19 cellular contexts compared by ENCODE assay signal in genomic region chr17:2693561-2694380, GRCh38. TPM values are rescaled to one million over a fixed set of nuclear protein-coding genes. Genes with fewer than 3 reads are reported as not detected.
DNase-seq lines count a peak whose midpoint lies in the region; ATAC-seq, FAIRE-seq and TF ChIP-seq lines count a peak whose summit lies in the region.
"Had no signal": no experiment of that assay in that cellular context is flagged by ENCODE, and none has a peak within 500 bp of the region (broad histone marks: within the 10 kb centered on the region; RNA-seq: fewer than 3 reads in every experiment).

No MANE protein-coding gene starts in this region.

- peak; percentile 27 for DNase-seq in SK-N-SH
- DNase-seq in foreskin keratinocyte: no peak
- DNase-seq in small intestine: peak; percentile 32
- no peak for DNase-seq in HuH-7.5 (ENCODE audit: low spot score)
- no peak for DNase-seq in gastrocnemius medialis
- DNase-seq: CD4-positive, CD25-positive, alpha-beta regulatory T cell; Kasumi-1; NCI-H1436; NCI-H2227 treated with DMSO at 0.1 percent for 48 hours; occipital lobe; SJCRH30 had no signal

- no peak for TF ChIP-seq POLR2A in gastrocnemius medialis (IDR thresholded peaks at IDR 0.05)

- no peak for TF ChIP-seq RAD21 in SK-N-SH (IDR thresholded peaks at IDR 0.05; ENCODE audit: low read length)

- H4K20me1 ChIP-seq in SK-N-SH (ENCODE audit: insufficient read depth): no peaks in the 10 kb centered on the region

- TF ChIP-seq EP300 in SK-N-SH (IDR thresholded peaks at IDR 0.05; ENCODE audit: borderline replicate concordance in 1 of 2, low read depth in 1 of 2, low read length in 1 of 2): no peak

- H3K4me1 ChIP-seq in SK-N-SH (ENCODE audit: control insufficient read depth in 1 of 2, insufficient read depth in 2 of 2, low read depth in 1 of 2, low read length in 1 of 2): no peaks in the 10 kb centered on the region
- no peaks in the 10 kb centered on the region for H3K4me1 ChIP-seq in HEK293 (ENCODE audit: control insufficient read depth, insufficient read depth, low read length)
- no peaks in the 10 kb centered on the region for H3K4me1 ChIP-seq in foreskin keratinocyte
- H3K4me1 ChIP-seq in small intestine (ENCODE audit: control insufficient read depth in 2 of 2, insufficient read depth in 1 of 2, low read depth in 1 of 2, low read length in 1 of 2): no peaks in the 10 kb centered on the region
- peaks cover 9 to 10% of the 10 kb centered on the region in 2 donors for H3K4me1 ChIP-seq in gastrocnemius medialis
- H3K4me1 ChIP-seq: SJCRH30 had no signal

- H3K36me3 ChIP-seq in SK-N-SH (replicated peaks in 1 of 2; ENCODE audit: control insufficient read depth in 1 of 2, insufficient read depth in 2 of 2, low read length in 1 of 2) (peaks cover 0 to 41% of the 10 kb centered on the region in 2 experiments), HEK293 (ENCODE audit: control insufficient read depth in 2 of 2, insufficient read depth in 1 of 2, low read length in 2 of 2) (peaks cover 7 to 88% of the 10 kb centered on the region in 2 experiments; a peak in 2 of 3 replicates), small intestine (ENCODE audit: control insufficient read depth in 2 of 2, insufficient read depth in 2 of 2, low read length in 2 of 2) (peaks cover 31 to 40% of the 10 kb centered on the region in 2 donors), gastrocnemius medialis (peaks cover 3 to 85% of the 10 kb centered on the region in 2 donors)
- H3K36me3 ChIP-seq: SJCRH30 had no signal

- intact Hi-C loops in gastrocnemius medialis (cut with DNase I; ENCODE audit: low total_unique reads): no loop called here

- H3K79me2 ChIP-seq in SK-N-SH (ENCODE audit: insufficient read depth): no peaks in the 10 kb centered on the region

- FAIRE-seq in small intestine (lab: Jason Lieb, UNC): no peak
- FAIRE-seq: bronchial epithelial cell, keratinocyte had no signal

- in situ Hi-C loops in gastrocnemius medialis (cut with MboI; ENCODE audit: low sequenced_read_pairs in 4 of 4): no loop called here

- TF ChIP-seq CTCF in SK-N-SH (IDR thresholded peaks at IDR 0.05): no peak
- TF ChIP-seq CTCF in HEK293 (tag by site-specific recombination; IDR thresholded peaks at IDR 0.05): no peak
- no peak for TF ChIP-seq CTCF in foreskin keratinocyte (conservative IDR thresholded peaks at IDR 0.05)
- no peak for TF ChIP-seq CTCF in gastrocnemius medialis (IDR thresholded peaks at IDR 0.05 in 4 of 5, conservative IDR thresholded peaks at IDR 0.05 in 1 of 5)

- POLR2A ChIA-PET in SK-N-SH (lab: Yijun Ruan, JAX): no interaction called here
- POLR2A ChIA-PET in HEK293 (lab: Yijun Ruan, JAX): interaction anchor here (0.6 kb wide), 2 partner anchors 13 to 655 kb away, joined by 3 to 4 read pairs; no protein-coding TSS in a partner anchor

- ATAC-seq in SK-N-SH treated with all-trans-retinoic acid at 6 μM for 48 hours (no peak), foreskin keratinocyte (peak; percentile 14), GM19395 (IDR thresholded peaks at IDR 0.05; ENCODE audit: unreplicated experiment) (no peak), gastrocnemius medialis (no peak)
- ATAC-seq: gastroesophageal sphincter; stimulated activated naive CD8-positive, alpha-beta T cell treated with anti-CD3 and anti-CD28 coated beads, Interleukin-15, amount 100 ng/mL, for 72 hours had no signal

- 99% methylated on average over 13 of the region's 37 CpGs for WGBS in SK-N-SH (ENCODE audit: low lambda C conversion rate)
- WGBS in small intestine, 3 donors: 78 to 84% (median 79%) methylated on average over 36 to 37 of the region's 37 CpGs

- H2AFZ ChIP-seq in SK-N-SH (ENCODE audit: low read depth): no peak overlapping the region

- H3K27me3 ChIP-seq in SK-N-SH (ENCODE audit: insufficient read depth) (no peaks in the 10 kb centered on the region), foreskin keratinocyte (no peaks in the 10 kb centered on the region), small intestine (ENCODE audit: control insufficient read depth in 2 of 2, insufficient read depth in 2 of 2, low read length in 2 of 2) (no peaks in the 10 kb centered on the region), gastrocnemius medialis (no peaks in the 10 kb centered on the region)
- H3K27me3 ChIP-seq: gastroesophageal sphincter, SJCRH30 had no signal

- no peak overlapping the region for H3K4me2 ChIP-seq in SK-N-SH

- H3K9me3 ChIP-seq in SK-N-SH (no peaks in the 10 kb centered on the region), HEK293 (ENCODE audit: control insufficient read depth, insufficient read depth, low read depth, low read length) (no peaks in the 10 kb centered on the region), small intestine (ENCODE audit: control insufficient read depth, low read depth) (no peaks in the 10 kb centered on the region), gastrocnemius medialis (no peaks in the 10 kb centered on the region)
- H3K9me3 ChIP-seq: gastroesophageal sphincter, SJCRH30 had no signal

- CTCF ChIA-PET in SK-N-SH (lab: Yijun Ruan, JAX): no interaction called here
- CTCF ChIA-PET in HEK293 (lab: Yijun Ruan, JAX): no interaction called here

- no peaks in the 10 kb centered on the region for H3K9me2 ChIP-seq in SK-N-SH

- H3K4me3 ChIP-seq in SK-N-SH (ENCODE audit: low read depth in 2 of 2, low read length in 1 of 2) (no peak overlapping the region), HEK293 (ENCODE audit: low read depth, low read length) (no peak overlapping the region), small intestine (ENCODE audit: low read depth in 1 of 2, low read length in 2 of 2) (no peak overlapping the region), gastrocnemius medialis (no peak overlapping the region)
- H3K4me3 ChIP-seq: gastroesophageal sphincter, SJCRH30 had no signal

- no peak overlapping the region for H3K27ac ChIP-seq in SK-N-SH (ENCODE audit: low read depth in 2 of 2, low read length in 1 of 2)
- H3K27ac ChIP-seq in HEK293 (ENCODE audit: extremely low read depth, low read depth, low read length): no peak overlapping the region
- H3K27ac ChIP-seq in foreskin keratinocyte: no peak overlapping the region
- no peak overlapping the region for H3K27ac ChIP-seq in small intestine (ENCODE audit: low read depth in 1 of 2, low read length in 1 of 2)
- peak overlapping the region in 2 of 4 donors; percentile 13 to 43 for H3K27ac ChIP-seq in gastrocnemius medialis
- H3K27ac ChIP-seq: 22Rv1, gastroesophageal sphincter, SJCRH30 had no signal

- H3K9ac ChIP-seq in SK-N-SH: no peak overlapping the region

- H3F3A ChIP-seq in SK-N-SH (replicated peaks; ENCODE audit: insufficient read depth): peaks cover 1% of the 10 kb centered on the region

TF ChIP-seq in SK-N-SH, 30 proteins besides CTCF, POLR2A, EP300 and RAD21 (continues in another document):
- no peak for TF ChIP-seq FOXJ3 (CRISPR knock-in tag; IDR thresholded peaks at IDR 0.05)
- no peak for TF ChIP-seq CHD2 (IDR thresholded peaks at IDR 0.05; ENCODE audit: low read length, partially characterized antibody)
- no peak for TF ChIP-seq SIN3A (IDR thresholded peaks at IDR 0.05; ENCODE audit: borderline replicate concordance, low read depth, low read length)
- no peak for TF ChIP-seq NRF1 (IDR thresholded peaks at IDR 0.05; ENCODE audit: low read depth, low read length)
- no peak for TF ChIP-seq TCF12 (IDR thresholded peaks at IDR 0.05)
- no peak for TF ChIP-seq FOSL2 (IDR thresholded peaks at IDR 0.05; ENCODE audit: borderline replicate concordance, low read depth)
- TF ChIP-seq GATA2 (CRISPR knock-in tag; IDR thresholded peaks at IDR 0.05): no peak

TF ChIP-seq in SK-N-SH treated with all-trans-retinoic acid at 6 μM for 48 hours, 23 proteins besides CTCF, POLR2A, EP300 and RAD21 (continues in another document):
- TF ChIP-seq CREB5 (CRISPR knock-in tag; IDR thresholded peaks at IDR 0.05; ENCODE audit: low read depth) (no peak), ZFP30 (CRISPR knock-in tag; IDR thresholded peaks at IDR 0.05) (no peak), ESRRG (CRISPR knock-in tag; IDR thresholded peaks at IDR 0.05) (no peak)

TF ChIP-seq in HEK293, 187 proteins besides CTCF, POLR2A, EP300 and RAD21 (continues in another document):
- TF ChIP-seq WT1 (tag by site-specific recombination; IDR thresholded peaks at IDR 0.05) (no peak), ZBTB7A (tag by site-specific recombination; IDR thresholded peaks at IDR 0.05; ENCODE audit: low read depth) (no peak), SALL2 (tag by site-specific recombination; IDR thresholded peaks at IDR 0.05; ENCODE audit: borderline replicate concordance) (no peak), ZNF211 (tag by site-specific recombination; IDR thresholded peaks at IDR 0.05; ENCODE audit: low read depth) (no peak), KLF17 (tag by site-specific recombination; IDR thresholded peaks at IDR 0.05) (no peak)

RNA-seq across cellular contexts. Expression of gene CLUH, which starts 17.8 kb away (rescaled TPM):
- polyA plus RNA-seq in SK-N-SH (2012; rRNA removed) (25.1 and 32.2 TPM in 2 replicates), foreskin keratinocyte (35.7 and 43.6 TPM in 2 replicates), small intestine (10 to 100 TPM; 46.3 to 90.1 (median 55.7) TPM)
- 6.6 and 12.0 TPM in 2 replicates for polyA plus RNA-seq in SK-N-SH (2012; cell fraction: cytosol; rRNA removed)
- 144 and 174 TPM in 2 replicates for polyA plus RNA-seq in SK-N-SH (2012; cell fraction: nucleus; rRNA removed)
- total RNA-seq in foreskin keratinocyte (72.3 and 89.1 TPM in 2 replicates), gastrocnemius medialis (100 to 1,000 TPM; 104 to 286 (median 211) TPM)

RNA-seq across cellular contexts. Expression of gene CCDC92B, which starts 55.7 kb away (rescaled TPM):
- polyA plus RNA-seq in SK-N-SH (2012; rRNA removed) (0.07 and 0.13 TPM in 2 replicates), foreskin keratinocyte (0.03 TPM in 2 replicates), small intestine (under 1 TPM in 2 of 3 donors, not detected in 1; 0.22 to 0.75 TPM)
- 0.13 and 0.22 TPM in 2 replicates for polyA plus RNA-seq in SK-N-SH (2012; cell fraction: cytosol; rRNA removed)
- polyA plus RNA-seq in SK-N-SH (2012; cell fraction: nucleus; rRNA removed): 0.30 and 0.35 TPM in 2 replicates
- total RNA-seq in foreskin keratinocyte (0.07 TPM in 1 of 2 replicates, not detected in the other), gastrocnemius medialis (not detected)
- total RNA-seq: bronchial epithelial cell, SJCRH30 had no signal
- polyA plus RNA-seq: CD4-positive, CD25-positive, alpha-beta regulatory T cell; keratinocyte had no signal

Comparison
In these comparisons a context has a peak if more than half of its experiments do, and no peak if none do; other contexts are left out.
1. DNase-seq: peak in SK-N-SH (single experiment) and small intestine (single experiment); none in foreskin keratinocyte (0 of 2), HuH-7.5 (single experiment) and gastrocnemius medialis (0 of 2).